In genomic region chr5:168311061-168311566, GRCh38 we compare ENCODE assay signal across 17 cellular contexts. TPM values are rescaled to one million over a fixed set of nuclear protein-coding genes. Genes with fewer than 3 reads are reported as not detected.
A peak's percentile ranks its signal among the peaks of the same experiment; 100 is the strongest.
DNase-seq lines count a peak whose midpoint lies in the region; ATAC-seq and TF ChIP-seq lines count a peak whose summit lies in the region.
"Had no signal": no experiment of that assay in that cellular context is flagged by ENCODE, and none has a peak within 500 bp of the region (broad histone marks: within the 10 kb centered on the region; RNA-seq: fewer than 3 reads in every experiment).

No MANE protein-coding gene starts in this region.

- no peak overlapping the region for H3K27ac Mint-ChIP-seq in activated CD8-positive, alpha-beta T cell treated with anti-CD3 and anti-CD28 coated beads for 36 hours
- H3K27ac Mint-ChIP-seq: CD8-positive, alpha-beta memory T cell; stimulated activated naive B cell treated with anti-CD40 and anti-IgM and Interleukin-4, amounts not matched to agents 10 μg/mL and 1 μg/mL and 100 μg/mL, for 72 hours had no signal

- H3K27me3 Mint-ChIP-seq in activated CD8-positive, alpha-beta T cell treated with anti-CD3 and anti-CD28 coated beads for 36 hours, result peaks cover 8% of the 10 kb centered on the region

- 76% methylated on average over 6 of the region's 6 CpGs for WGBS in hepatocyte (ENCODE audit: low lambda C conversion rate, missing lambda C conversion rate)
- 60% methylated on average over 6 of the region's 6 CpGs; no CpG with 5 or more reads in 1 of the 2 donors for WGBS in transverse colon (ENCODE audit: low coverage in 1 of 2), 2 donors

- in situ Hi-C loops in transverse colon (cut with MboI; ENCODE audit: low pct_ligation_motif_present in 1 of 4, low pct_unique_long_range_greater_than_20kb in 1 of 4, low sequenced_read_pairs in 3 of 4), result no loop called here

- CTCF ChIA-PET in activated CD8-positive, alpha-beta T cell treated with anti-CD3 and anti-CD28 coated beads for 36 hours (lab: Charles Lee), result no interaction called here

- TF ChIP-seq CTCF in hepatocyte (IDR thresholded peaks at IDR 0.05; ENCODE audit: poor library complexity), result peak; percentile 5
- TF ChIP-seq CTCF in transverse colon (IDR thresholded peaks at IDR 0.05), result no peak
- no peak for TF ChIP-seq CTCF in activated CD8-positive, alpha-beta T cell treated with anti-CD3 and anti-CD28 coated beads for 36 hours (IDR thresholded peaks at IDR 0.05)
- no peak for TF ChIP-seq CTCF in ascending aorta (IDR thresholded peaks at IDR 0.05)

- H3K79me2 ChIP-seq in hepatocyte, result peaks cover 54% of the 10 kb centered on the region

- DNase-seq in NCI-H2196 (lab: John Stamatoyannopoulos, UW; ENCODE audit: unreplicated experiment) (peak; percentile 55), NCI-H2196 treated with DMSO at 0.1 percent for 48 hours (lab: John Stamatoyannopoulos, UW; ENCODE audit: unreplicated experiment) (no peak), NCI-H69 (lab: John Stamatoyannopoulos, UW) (peak; percentile 41), hepatocyte (ENCODE audit: low spot score) (no peak), transverse colon (peak; percentile 59), ascending aorta (ENCODE audit: low spot score in 2 of 2) (no peak), CD1c-positive myeloid dendritic cell (ENCODE audit: extremely low spot score) (no peak)
- no peak for DNase-seq in activated CD8-positive, alpha-beta T cell treated with anti-CD3 and anti-CD28 coated beads for 36 hours
- DNase-seq: activated naive CD4-positive, alpha-beta T cell; aorta; CD8-positive, alpha-beta memory T cell; GDM1; NCI-H1092 treated with DMSO at 0.1 percent for 48 hours; NCI-H774; stimulated activated naive B cell treated with anti-CD40 and anti-IgM and Interleukin-4, amounts not matched to agents 10 μg/mL and 1 μg/mL and 100 μg/mL, for 72 hours had no signal

- H2AFZ ChIP-seq in hepatocyte, result no peak overlapping the region

- H3K4me2 ChIP-seq in hepatocyte, result no peak overlapping the region

- H3K27ac ChIP-seq in hepatocyte, result peak overlapping the region; percentile 13
- H3K27ac ChIP-seq in transverse colon, result no peak overlapping the region
- H3K27ac ChIP-seq in ascending aorta, result no peak overlapping the region
- H3K27ac ChIP-seq: skin epidermis, upper lobe of left lung had no signal

- no peaks in the 10 kb centered on the region for H3K4me1 Mint-ChIP-seq in activated CD8-positive, alpha-beta T cell treated with anti-CD3 and anti-CD28 coated beads for 36 hours (ENCODE audit: low read depth)
- H3K4me1 Mint-ChIP-seq: CD8-positive, alpha-beta memory T cell; stimulated activated naive B cell treated with anti-CD40 and anti-IgM and Interleukin-4, amounts not matched to agents 10 μg/mL and 1 μg/mL and 100 μg/mL, for 72 hours had no signal

- POLR2A ChIA-PET in activated CD8-positive, alpha-beta T cell treated with anti-CD3 and anti-CD28 coated beads for 36 hours (lab: Charles Lee), result no interaction called here

- ATAC-seq in activated CD8-positive, alpha-beta T cell treated with anti-CD3 and anti-CD28 coated beads for 36 hours, result no peak
- ATAC-seq: stimulated activated naive B cell treated with anti-CD40 and anti-IgM and Interleukin-4, amounts not matched to agents 10 μg/mL and 1 μg/mL and 100 μg/mL, for 72 hours had no signal

- H3K9me3 ChIP-seq in hepatocyte (ENCODE audit: low read depth), result no peaks in the 10 kb centered on the region
- H3K9me3 ChIP-seq in transverse colon, result no peaks in the 10 kb centered on the region
- no peaks in the 10 kb centered on the region for H3K9me3 ChIP-seq in ascending aorta
- H3K9me3 ChIP-seq: upper lobe of left lung had no signal

- H3K4me3 ChIP-seq in hepatocyte (no peak overlapping the region), transverse colon (no peak overlapping the region), ascending aorta (no peak overlapping the region)
- H3K4me3 ChIP-seq: skin epidermis, upper lobe of left lung had no signal

- TF ChIP-seq POLR2A in transverse colon (IDR thresholded peaks at IDR 0.05), result no peak

- no peaks in the 10 kb centered on the region for H3K9me3 Mint-ChIP-seq in activated CD8-positive, alpha-beta T cell treated with anti-CD3 and anti-CD28 coated beads for 36 hours
- H3K9me3 Mint-ChIP-seq: CD8-positive, alpha-beta memory T cell; stimulated activated naive B cell treated with anti-CD40 and anti-IgM and Interleukin-4, amounts not matched to agents 10 μg/mL and 1 μg/mL and 100 μg/mL, for 72 hours had no signal

- H3K27me3 ChIP-seq in hepatocyte (no peaks in the 10 kb centered on the region), transverse colon (no peaks in the 10 kb centered on the region), ascending aorta (no peaks in the 10 kb centered on the region)
- H3K27me3 ChIP-seq: upper lobe of left lung had no signal

- H3K4me3 Mint-ChIP-seq in activated CD8-positive, alpha-beta T cell treated with anti-CD3 and anti-CD28 coated beads for 36 hours, result no peak overlapping the region
- H3K4me3 Mint-ChIP-seq: CD8-positive, alpha-beta memory T cell; stimulated activated naive B cell treated with anti-CD40 and anti-IgM and Interleukin-4, amounts not matched to agents 10 μg/mL and 1 μg/mL and 100 μg/mL, for 72 hours had no signal

- H3K36me3 ChIP-seq in hepatocyte (replicated peaks; ENCODE audit: insufficient read depth, low read depth) (no peaks in the 10 kb centered on the region), transverse colon (no peaks in the 10 kb centered on the region), ascending aorta (no peaks in the 10 kb centered on the region)
- H3K36me3 ChIP-seq: upper lobe of left lung had no signal

- no peaks in the 10 kb centered on the region for H3K9me2 ChIP-seq in hepatocyte (replicated peaks; ENCODE audit: insufficient read depth)

- H3K36me3 Mint-ChIP-seq in activated CD8-positive, alpha-beta T cell treated with anti-CD3 and anti-CD28 coated beads for 36 hours (ENCODE audit: low read depth), result no peaks in the 10 kb centered on the region
- H3K36me3 Mint-ChIP-seq: CD8-positive, alpha-beta memory T cell; stimulated activated naive B cell treated with anti-CD40 and anti-IgM and Interleukin-4, amounts not matched to agents 10 μg/mL and 1 μg/mL and 100 μg/mL, for 72 hours had no signal

- intact Hi-C loops in transverse colon (cut with DNase I; ENCODE audit: low total_unique reads) (no loop called here), ascending aorta (cut with DNase I) (no loop called here)
- intact Hi-C loops in activated CD8-positive, alpha-beta T cell treated with anti-CD3 and anti-CD28 coated beads for 36 hours (cut with micrococcal nuclease), result no loop called here

- no peak for TF ChIP-seq EP300 in transverse colon (IDR thresholded peaks at IDR 0.05; ENCODE audit: low read depth)

- H4K20me1 ChIP-seq in hepatocyte (ENCODE audit: insufficient read depth, poor library complexity, severe bottlenecking), result no peaks in the 10 kb centered on the region

- H3K4me1 ChIP-seq in hepatocyte (ENCODE audit: insufficient read depth) (peaks cover 58% of the 10 kb centered on the region), transverse colon (peaks cover 5 to 28% (median 21%) of the 10 kb centered on the region in 4 donors), ascending aorta (no peaks in the 10 kb centered on the region)

RNA-seq across cellular contexts. Expression of gene WWC1, which starts 19.7 kb away (rescaled TPM):
- 22.6 and 27.6 TPM in 2 replicates for total RNA-seq in hepatocyte
- polyA plus RNA-seq in hepatocyte, result 21.5 and 27.8 TPM in 2 replicates
- 10 to 100 TPM; 10.1 to 34.8 (median 16.8) TPM for total RNA-seq in transverse colon
- under 1 TPM; 0.45 to 0.47 TPM for total RNA-seq in activated CD8-positive, alpha-beta T cell treated with anti-CD3 and anti-CD28 coated beads for 36 hours
- not detected for total RNA-seq in ascending aorta

Comparison
In these comparisons a context has a peak if more than half of its experiments do, and no peak if none do; other contexts are left out.
1. DNase-seq: peak in NCI-H2196 (single experiment), NCI-H69 (single experiment) and transverse colon (single experiment); none in NCI-H2196 treated with DMSO at 0.1 percent for 48 hours (single experiment), hepatocyte (single experiment), activated CD8-positive, alpha-beta T cell treated with anti-CD3 and anti-CD28 coated beads for 36 hours (single experiment), ascending aorta (0 of 2) and CD1c-positive myeloid dendritic cell (single experiment).
2. RNA of gene WWC1, which starts 19.7 kb away (total RNA-seq): 22.6 to 27.6 TPM in hepatocyte and 10.1 to 34.8 TPM in transverse colon; 0.45 to 0.47 TPM in activated CD8-positive, alpha-beta T cell treated with anti-CD3 and anti-CD28 coated beads for 36 hours and not detected in ascending aorta (single experiment); every median in the first group is over 4 times any median in the second.